ENCODE assay signal across 9 cellular contexts in the genomic region with DNA sequence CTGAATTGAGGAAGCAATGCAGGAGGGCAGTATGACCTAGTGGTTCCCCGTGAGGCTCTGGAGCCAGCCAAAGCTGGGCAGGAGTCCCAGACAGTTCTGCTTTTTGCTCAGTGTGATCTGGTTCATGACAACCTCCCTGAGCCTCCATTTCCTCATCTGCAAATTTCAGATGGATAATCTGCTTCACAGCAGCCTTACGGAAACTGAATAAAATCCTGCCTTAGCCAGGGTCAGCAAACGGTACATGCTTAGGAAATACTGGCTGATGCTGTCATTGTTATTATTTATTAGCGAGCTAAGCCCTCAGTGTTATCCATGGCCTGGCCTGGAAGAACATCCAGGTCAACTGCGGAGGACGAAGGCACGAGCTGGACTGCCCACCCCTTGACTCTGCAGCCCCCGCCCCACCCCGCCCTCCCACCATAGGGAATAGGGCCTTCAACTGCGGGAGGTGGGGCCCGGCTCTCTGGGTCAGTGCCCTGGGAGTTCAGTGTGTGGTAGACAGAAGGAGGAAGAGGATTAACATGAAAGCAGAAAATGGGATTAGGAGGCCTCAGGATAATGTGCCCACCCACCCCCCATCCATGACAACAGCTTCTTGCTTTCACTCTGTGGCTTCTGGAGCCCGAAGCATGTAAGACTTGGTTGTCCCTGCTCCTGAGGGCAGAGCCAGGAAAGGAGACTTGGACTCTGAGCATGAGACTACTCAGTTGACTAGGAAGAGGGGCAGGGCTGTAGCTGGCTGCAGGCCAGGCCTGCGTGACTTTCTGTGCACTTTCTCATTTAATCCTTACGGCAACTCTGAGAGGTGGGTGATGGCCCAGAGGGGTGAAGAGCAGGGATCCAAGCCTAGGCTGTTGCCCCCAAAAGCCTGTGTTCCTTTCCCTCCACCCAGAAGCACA. TPM values are rescaled to one million over a fixed set of nuclear protein-coding genes. Genes with fewer than 3 reads are reported as not detected.
A peak's percentile ranks its signal among the peaks of the same experiment; 100 is the strongest.
DNase-seq lines count a peak whose midpoint lies in the region; ATAC-seq and TF ChIP-seq lines count a peak whose summit lies in the region.
"Had no signal": no experiment of that assay in that cellular context is flagged by ENCODE, and none has a peak within 500 bp of the region (broad histone marks: within the 10 kb centered on the region; RNA-seq: fewer than 3 reads in every experiment).

No MANE protein-coding gene starts in this region.

- H3K9me3 ChIP-seq in T-helper 17 cell (ENCODE audit: control insufficient read depth, low read length, poor library complexity, severe bottlenecking) = no peaks in the 10 kb centered on the region

- ATAC-seq in natural killer cell treated with Interleukin-12 subunit alpha and Interleukin-12 subunit beta and Interleukin-15 and Interleukin-18, amount 100 ng/mL, for 72 hours = no peak
- ATAC-seq in natural killer cell (no peak), HG03095 (IDR thresholded peaks at IDR 0.05; ENCODE audit: unreplicated experiment) (no peak), T-helper 17 cell (no peak)

- DNase-seq in natural killer cell treated with Interleukin-12 subunit alpha and Interleukin-12 subunit beta and Interleukin-15 and Interleukin-18, amount 100 ng/mL, for 72 hours (ENCODE audit: low spot score) = peak; percentile 57
- DNase-seq in natural killer cell (no peak), fibroblast of the aortic adventitia (ENCODE audit: low read depth) (peak; percentile 78), GM13976 (ENCODE audit: low spot score) (no peak), RWPE1 (ENCODE audit: low spot score) (no peak), T-helper 17 cell (no peak)
- DNase-seq: stimulated activated CD4-positive, alpha-beta T cell treated with anti-CD3 and anti-CD28 coated beads, Interleukin-12 subunit alpha, Interleukin-12 subunit beta, amount 100 ng/mL, for 4 hours had no signal

- H3K4me3 ChIP-seq in fibroblast of the aortic adventitia (ENCODE audit: low read depth, low read length) = no peak overlapping the region

- H3K36me3 Mint-ChIP-seq in natural killer cell treated with Interleukin-12 subunit alpha and Interleukin-12 subunit beta and Interleukin-15 and Interleukin-18, amount 100 ng/mL, for 72 hours = no peaks in the 10 kb centered on the region
- H3K36me3 Mint-ChIP-seq in natural killer cell (no peaks in the 10 kb centered on the region), nephron (ENCODE audit: low read depth) (peaks cover 48% of the 10 kb centered on the region), T-helper 17 cell (ENCODE audit: low read depth) (no peaks in the 10 kb centered on the region)

- no peak for TF ChIP-seq CTCF in natural killer cell (IDR thresholded peaks at IDR 0.05)
- no peak for TF ChIP-seq CTCF in fibroblast of the aortic adventitia (IDR thresholded peaks at IDR 0.05; ENCODE audit: insufficient read depth, low read length)
- TF ChIP-seq CTCF in nephron (IDR thresholded peaks at IDR 0.05; ENCODE audit: unreplicated experiment in 3 of 3) = no peak
- no peak for TF ChIP-seq CTCF in GM13976 (IDR thresholded peaks at IDR 0.05; ENCODE audit: borderline replicate concordance, control extremely low read depth, extremely low read depth, insufficient read depth, missing control alignments)
- TF ChIP-seq CTCF in RWPE1 (conservative IDR thresholded peaks at IDR 0.05; ENCODE audit: low read depth) = no peak

- no peaks in the 10 kb centered on the region for H3K9me3 Mint-ChIP-seq in natural killer cell treated with Interleukin-12 subunit alpha and Interleukin-12 subunit beta and Interleukin-15 and Interleukin-18, amount 100 ng/mL, for 72 hours
- no peaks in the 10 kb centered on the region for H3K9me3 Mint-ChIP-seq in natural killer cell
- no peaks in the 10 kb centered on the region for H3K9me3 Mint-ChIP-seq in nephron

- in situ Hi-C loops in GM13976 (cut with MboI; ENCODE audit: low sequenced_read_pairs, unreplicated experiment) = no loop called here

- H3K27ac Mint-ChIP-seq in natural killer cell treated with Interleukin-12 subunit alpha and Interleukin-12 subunit beta and Interleukin-15 and Interleukin-18, amount 100 ng/mL, for 72 hours = no peak overlapping the region
- H3K27ac Mint-ChIP-seq in natural killer cell (no peak overlapping the region), nephron (peak overlapping the region; percentile 66 to 97 (median 89)), T-helper 17 cell (no peak overlapping the region)

- peaks cover 10 to 12% of the 10 kb centered on the region in 2 donors for H3K27me3 Mint-ChIP-seq in natural killer cell treated with Interleukin-12 subunit alpha and Interleukin-12 subunit beta and Interleukin-15 and Interleukin-18, amount 100 ng/mL, for 72 hours
- H3K27me3 Mint-ChIP-seq in natural killer cell (ENCODE audit: low read depth in 2 of 2) (peaks cover 0 to 2% of the 10 kb centered on the region in 2 donors), nephron (ENCODE audit: low read depth) (no peaks in the 10 kb centered on the region), T-helper 17 cell (peaks cover 15% of the 10 kb centered on the region)

- H3K27ac ChIP-seq in RWPE1 = no peak overlapping the region

- POLR2A ChIA-PET in RWPE1 (lab: Yijun Ruan, JAX; ENCODE audit: low non-redundant PET) = no interaction called here

- H3K4me1 Mint-ChIP-seq in natural killer cell treated with Interleukin-12 subunit alpha and Interleukin-12 subunit beta and Interleukin-15 and Interleukin-18, amount 100 ng/mL, for 72 hours (ENCODE audit: low read depth in 2 of 2) = no peaks in the 10 kb centered on the region
- no peaks in the 10 kb centered on the region for H3K4me1 Mint-ChIP-seq in natural killer cell
- H3K4me1 Mint-ChIP-seq in nephron = peaks cover 78% of the 10 kb centered on the region
- H3K4me1 Mint-ChIP-seq in T-helper 17 cell = no peaks in the 10 kb centered on the region

- CTCF ChIA-PET in RWPE1 (lab: Yijun Ruan, JAX) = no interaction called here

- H3K4me3 Mint-ChIP-seq in natural killer cell treated with Interleukin-12 subunit alpha and Interleukin-12 subunit beta and Interleukin-15 and Interleukin-18, amount 100 ng/mL, for 72 hours = no peak overlapping the region
- H3K4me3 Mint-ChIP-seq in natural killer cell (no peak overlapping the region), nephron (peak overlapping the region in 1 of 3 experiments; percentile 14), T-helper 17 cell (no peak overlapping the region)

- intact Hi-C loops in natural killer cell (cut with micrococcal nuclease) = no loop called here

RNA-seq across cellular contexts. Expression of gene PKDCC, which starts 13.1 kb away (rescaled TPM):
- total RNA-seq in natural killer cell treated with Interleukin-12 subunit alpha and Interleukin-12 subunit beta and Interleukin-15 and Interleukin-18, amount 100 ng/mL, for 72 hours = not detected
- total RNA-seq in natural killer cell (under 1 TPM in 1 of 3 donors, not detected in 2; 0.50 TPM), fibroblast of the aortic adventitia (ENCODE audit: low replicate concordance) (19.7 and 57.8 TPM in 2 replicates), T-helper 17 cell (1 to 10 TPM in 1 of 2 donors, under 1 TPM in 1; 0.87 to 1.2 TPM)

Comparison
In these comparisons a context has a peak if more than half of its experiments do, and no peak if none do; other contexts are left out.
1. DNase-seq: peak in natural killer cell treated with Interleukin-12 subunit alpha and Interleukin-12 subunit beta and Interleukin-15 and Interleukin-18, amount 100 ng/mL, for 72 hours (single experiment) and fibroblast of the aortic adventitia (single experiment); none in natural killer cell (single experiment), GM13976 (single experiment), RWPE1 (single experiment) and T-helper 17 cell (0 of 3).
2. H3K27ac Mint-ChIP-seq: peak in nephron (3 of 3); none in natural killer cell treated with Interleukin-12 subunit alpha and Interleukin-12 subunit beta and Interleukin-15 and Interleukin-18, amount 100 ng/mL, for 72 hours (0 of 2), natural killer cell (0 of 2) and T-helper 17 cell (single experiment).